24 cellular contexts compared by ENCODE assay signal in genomic region chr22:17938484-17938924, GRCh38.
A peak's percentile ranks its signal among the peaks of the same experiment; 100 is the strongest.
DNase-seq lines count a peak whose midpoint lies in the region; ATAC-seq and TF ChIP-seq lines count a peak whose summit lies in the region.
"Had no signal": no experiment of that assay in that cellular context is flagged by ENCODE, and none has a peak within 500 bp of the region (broad histone marks: within the 10 kb centered on the region; RNA-seq: fewer than 3 reads in every experiment).

No MANE protein-coding gene starts in this region.

- no peaks in the 10 kb centered on the region for H3K9me2 ChIP-seq in GM23338 (ENCODE audit: insufficient read depth)

- H3K9me3 ChIP-seq in tibial artery = no peaks in the 10 kb centered on the region
- H3K9me3 ChIP-seq: spleen, thoracic aorta had no signal

- no peaks in the 10 kb centered on the region for H3F3A ChIP-seq in GM23338 (replicated peaks; ENCODE audit: low read depth)

- peak; percentile 55 for DNase-seq in NCI-H82 (lab: John Stamatoyannopoulos, UW)
- no peak for DNase-seq in NCI-H82 treated with DMSO at 0.1 percent for 48 hours (lab: John Stamatoyannopoulos, UW; ENCODE audit: unreplicated experiment)
- DNase-seq in Right ventricle myocardium inferior (ENCODE audit: missing footprints) = no peak
- no peak for DNase-seq in naive B cell
- DNase-seq in tibial artery = no peak
- DNase-seq in GM23338 (ENCODE audit: low spot score) = no peak
- no peak for DNase-seq in NCI-H2227 (lab: John Stamatoyannopoulos, UW; ENCODE audit: unreplicated experiment)
- DNase-seq: activated CD4-positive, CD25-positive, alpha-beta regulatory T cell treated with anti-CD3 and anti-CD28 coated beads, Interleukin-2, amount 50 U/mL, for 72 hours; activated effector memory CD4-positive, alpha-beta T cell treated with Interleukin-2 at 50 U/mL for 16 hours; amniotic stem cell; foreskin keratinocyte; NCI-H1417 treated with DMSO at 0.1 percent for 48 hours; NCI-H2171; NCI-H774; PC-9; spleen; stimulated activated CD8-positive, alpha-beta memory T cell treated with anti-CD3 and anti-CD28 coated beads, Interleukin-4, amount 100 ng/mL, for 48 hours; T1000 had no signal

- H4K20me1 ChIP-seq in GM23338 (replicated peaks; ENCODE audit: insufficient read depth) = no peaks in the 10 kb centered on the region; the same call in none of the 2 replicates

- H3K4me1 ChIP-seq in tibial artery = peaks cover 0 to 47% (median 20%) of the 10 kb centered on the region in 4 donors
- peaks cover 16% of the 10 kb centered on the region for H3K4me1 ChIP-seq in GM23338 (ENCODE audit: insufficient read depth)
- H3K4me1 ChIP-seq: foreskin keratinocyte had no signal

- H3K4me3 Mint-ChIP-seq in naive B cell (peak overlapping the region in 1 of 8 donors; percentile 33), GM23338 (no peak overlapping the region)

- peaks cover 94% of the 10 kb centered on the region for H3K79me2 ChIP-seq in GM23338 (replicated peaks; ENCODE audit: insufficient read depth)

- no peak for TF ChIP-seq CTCF in tibial artery (IDR thresholded peaks at IDR 0.05)
- no peak for TF ChIP-seq CTCF in GM23338 (conservative IDR thresholded peaks at IDR 0.05; ENCODE audit: low read depth in 2 of 2)

- H3K27me3 Mint-ChIP-seq in naive B cell (no peaks in the 10 kb centered on the region), GM23338 (ENCODE audit: insufficient read depth, low read depth, poor library complexity) (peaks cover 5% of the 10 kb centered on the region)

- intact Hi-C loops in Right ventricle myocardium inferior (cut with DNase I) = no loop called here
- intact Hi-C loops in tibial artery (cut with DNase I; ENCODE audit: low total_unique reads) = no loop called here

- H3K27ac Mint-ChIP-seq in naive B cell (peak overlapping the region; percentile 8 to 78 (median 55)), GM23338 (no peak overlapping the region)

- H2AFZ ChIP-seq in GM23338 = no peak overlapping the region
- H2AFZ ChIP-seq: PC-9 had no signal

- H3K36me3 Mint-ChIP-seq in naive B cell = peaks cover 7 to 8% of the 10 kb centered on the region in 2 donors
- no peaks in the 10 kb centered on the region for H3K36me3 Mint-ChIP-seq in GM23338 (ENCODE audit: low read depth)

- H3K9me3 Mint-ChIP-seq in naive B cell (peaks cover 0 to 1% (median 0%) of the 10 kb centered on the region in 7 donors), GM23338 (no peaks in the 10 kb centered on the region)

- ATAC-seq in Right ventricle myocardium inferior = peak; percentile 81
- ATAC-seq in naive B cell (ENCODE audit: low read depth in 2 of 2) = no peak
- ATAC-seq in GM18907 (IDR thresholded peaks at IDR 0.05; ENCODE audit: unreplicated experiment) = no peak
- no peak for ATAC-seq in GM23338
- ATAC-seq: foreskin keratinocyte, HCT116, left colon had no signal

- H3K36me3 ChIP-seq in tibial artery (no peaks in the 10 kb centered on the region), GM23338 (ENCODE audit: insufficient read depth) (no peaks in the 10 kb centered on the region; the same call in 1 of the 2 replicates)
- H3K36me3 ChIP-seq: thoracic aorta had no signal

- H3K4me3 ChIP-seq in tibial artery = no peak overlapping the region
- no peak overlapping the region for H3K4me3 ChIP-seq in GM23338
- H3K4me3 ChIP-seq: BLaER1 treated with 17β-estradiol and CSF1 and Interleukin-3, amounts not matched to agents 10 nM and 100 nM; PC-9; spleen; thoracic aorta had no signal

- H3K27ac ChIP-seq in tibial artery (peak overlapping the region; percentile 13 to 30), GM23338 (ENCODE audit: low read depth) (no peak overlapping the region)
- H3K27ac ChIP-seq: 22Rv1; BLaER1 treated with 17β-estradiol and CSF1 and Interleukin-3, amounts not matched to agents 10 nM and 100 nM; foreskin keratinocyte; PC-9; thoracic aorta had no signal

- H3K4me1 Mint-ChIP-seq in naive B cell = peaks cover 72 to 95% (median 87%) of the 10 kb centered on the region in 3 donors
- H3K4me1 Mint-ChIP-seq in GM23338 = peaks cover 31% of the 10 kb centered on the region

- H3K4me2 ChIP-seq in GM23338 = no peak overlapping the region
- H3K4me2 ChIP-seq: PC-9 had no signal

- H3K27me3 ChIP-seq in tibial artery = no peaks in the 10 kb centered on the region
- H3K27me3 ChIP-seq in GM23338 (ENCODE audit: insufficient read depth) = no peaks in the 10 kb centered on the region
- H3K27me3 ChIP-seq: BLaER1 treated with 17β-estradiol and CSF1 and Interleukin-3, amounts not matched to agents 10 nM and 100 nM; foreskin keratinocyte; spleen had no signal

TF ChIP-seq in GM23338, 12 proteins besides CTCF, POLR2A, EP300 and RAD21 (continues in another document):
- no peak for TF ChIP-seq CREB1 (CRISPR knock-in tag; IDR thresholded peaks at IDR 0.05; ENCODE audit: low read depth)
- TF ChIP-seq POLR2AphosphoS5 (IDR thresholded peaks at IDR 0.05; ENCODE audit: low read depth) = no peak
- no peak for TF ChIP-seq EZH2phosphoT487 (IDR thresholded peaks at IDR 0.05; ENCODE audit: unreplicated experiment)
- TF ChIP-seq ZNF114 (CRISPR knock-in tag; IDR thresholded peaks at IDR 0.05) = no peak
- TF ChIP-seq JUNB (IDR thresholded peaks at IDR 0.05; ENCODE audit: unreplicated experiment) = no peak
- TF ChIP-seq STAT1 (IDR thresholded peaks at IDR 0.05; ENCODE audit: unreplicated experiment) = no peak
- no peak for TF ChIP-seq ZNF462 (CRISPR knock-in tag; IDR thresholded peaks at IDR 0.05)
